ENCODE assay signal across 8 cellular contexts in the genomic region with DNA sequence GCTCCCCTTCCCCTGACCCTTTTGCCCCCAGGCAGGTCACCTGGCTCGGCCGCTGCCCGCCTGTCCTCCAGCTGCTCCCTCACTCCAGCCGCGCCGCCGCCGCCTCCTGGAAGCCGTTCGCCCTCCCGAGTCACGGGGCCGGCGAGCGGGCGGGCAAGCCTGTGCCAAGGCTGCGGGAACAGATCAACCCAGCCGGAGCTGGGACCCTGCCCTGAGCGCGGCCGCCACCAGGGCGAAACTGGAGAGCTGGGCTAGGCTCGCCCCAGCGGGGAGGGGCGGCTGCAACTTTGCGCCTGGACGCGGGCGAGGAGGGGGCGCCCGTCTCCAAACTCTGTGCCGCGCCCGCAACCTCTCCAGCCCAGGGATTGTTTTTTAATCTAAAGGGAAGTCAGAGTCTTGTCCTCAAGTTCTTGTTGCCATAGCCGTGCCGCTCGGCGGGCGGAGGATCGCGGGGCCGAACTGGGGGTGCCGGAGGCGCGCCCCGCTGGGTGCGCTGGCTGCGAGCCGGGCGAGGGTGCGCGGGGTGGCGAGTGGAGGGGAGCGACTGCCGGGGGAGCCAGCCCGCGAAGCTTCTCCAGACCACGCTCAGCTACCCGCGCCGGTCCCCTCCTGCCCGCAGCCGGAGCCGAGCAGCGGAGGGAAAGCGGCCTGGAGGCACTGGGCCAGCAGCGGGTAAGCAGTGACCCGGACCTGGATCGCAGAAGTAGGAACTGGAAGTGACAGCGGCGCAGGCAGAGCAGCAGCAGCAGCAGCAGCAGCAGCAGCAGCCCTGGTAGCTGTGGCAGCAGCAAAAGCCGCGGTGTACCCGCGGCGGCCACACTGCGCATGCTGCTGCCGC. TPM values are rescaled to one million over a fixed set of nuclear protein-coding genes. Genes with fewer than 3 reads are reported as not detected.
DNase-seq lines count a peak whose midpoint lies in the region; ATAC-seq and TF ChIP-seq lines count a peak whose summit lies in the region.

No MANE protein-coding gene starts in this region.

- H3K36me3 Mint-ChIP-seq in progenitor cell of endocrine pancreas (ENCODE audit: insufficient read depth) = no peaks in the 10 kb centered on the region

- peak overlapping the region; percentile 66 for H3K4me3 ChIP-seq in HUES6 (ENCODE audit: low read depth, low read length)
- H3K4me3 ChIP-seq in adrenal gland = peak overlapping the region in 3 of 4 donors; percentile 15 to 73 (median 30)

- no peak overlapping the region for H3K27ac Mint-ChIP-seq in progenitor cell of endocrine pancreas

- peaks cover 7% of the 10 kb centered on the region for H3K27me3 ChIP-seq in HUES6 (ENCODE audit: control insufficient read depth, insufficient read depth, low read length)
- peaks cover 7% of the 10 kb centered on the region for H3K27me3 ChIP-seq in adrenal gland

- H3K4me1 Mint-ChIP-seq in progenitor cell of endocrine pancreas (ENCODE audit: low read depth) = no peaks in the 10 kb centered on the region

- H3K4me3 Mint-ChIP-seq in progenitor cell of endocrine pancreas (ENCODE audit: low read depth) = peak overlapping the region; percentile 70

- ATAC-seq in GM21526 (IDR thresholded peaks at IDR 0.05; ENCODE audit: low FRiP score, unreplicated experiment) (peak; percentile 76), left ventricle myocardium superior (peak; percentile 91)

- H3K36me3 ChIP-seq in HUES6 (ENCODE audit: control insufficient read depth, insufficient read depth, low read length) = no peaks in the 10 kb centered on the region
- no peaks in the 10 kb centered on the region for H3K36me3 ChIP-seq in adrenal gland (replicated peaks in 1 of 2)

- H3K4me1 ChIP-seq in HUES6 (ENCODE audit: control insufficient read depth, insufficient read depth, low read length) = peaks cover 21% of the 10 kb centered on the region
- H3K4me1 ChIP-seq in adrenal gland (replicated peaks in 1 of 2) = peaks cover 3 to 18% of the 10 kb centered on the region in 2 donors

- H3K9me3 Mint-ChIP-seq in progenitor cell of endocrine pancreas (ENCODE audit: low read depth) = peaks cover 7% of the 10 kb centered on the region

- DNase-seq in ELF-1 (ENCODE audit: low read depth, low spot score) (peak; percentile 83), SK-N-DZ (ENCODE audit: low spot score) (peak; percentile 44), adrenal gland (peak; percentile 61 to 84 (median 76)), left ventricle myocardium superior (peak; percentile 81), progenitor cell of endocrine pancreas (ENCODE audit: low spot score, unreplicated experiment) (peak; percentile 39), kidney glomerular epithelial cell (lab: John Stamatoyannopoulos, UW) (no peak)

- intact Hi-C loops in adrenal gland (cut with DNase I) (loop anchor here in 1 of 2 donors (10.0 kb wide), 1 partner anchor 97 kb away; no protein-coding TSS in a partner anchor), left ventricle myocardium superior (cut with micrococcal nuclease) (no loop called here)

- 1 to 62% (median 23%) methylated on average over 8 to 78 of the region's 78 CpGs; no CpG with 5 or more reads in 1 of the 4 donors for WGBS in adrenal gland, 4 donors

- TF ChIP-seq CTCF in adrenal gland (IDR thresholded peaks at IDR 0.05) = peak in 5 of 6 experiments; percentile 33 to 54 (median 40)
- TF ChIP-seq CTCF in progenitor cell of endocrine pancreas (IDR thresholded peaks at IDR 0.05; ENCODE audit: unreplicated experiment) = peak; percentile 34

- peaks cover 5% of the 10 kb centered on the region for H3K9me3 ChIP-seq in HUES6 (ENCODE audit: control insufficient read depth, insufficient read depth, low read depth, low read length)
- H3K9me3 ChIP-seq in adrenal gland (replicated peaks in 1 of 3) = no peaks in the 10 kb centered on the region

- H3K27me3 Mint-ChIP-seq in progenitor cell of endocrine pancreas = peaks cover 27% of the 10 kb centered on the region

- TF ChIP-seq POLR2A in adrenal gland (IDR thresholded peaks at IDR 0.05) = peak; percentile 18 to 57

- H3K27ac ChIP-seq in HUES6 (ENCODE audit: low read depth, low read length) = no peak overlapping the region; the same call in 1 of the 2 replicates
- peak overlapping the region; percentile 65 to 94 (median 84) for H3K27ac ChIP-seq in adrenal gland

- H3K9ac ChIP-seq in HUES6 (ENCODE audit: low read length) = peak overlapping the region; percentile 44

RNA-seq across cellular contexts. Expression of a gene that starts 13.4 kb away (rescaled TPM):
- 0.13 TPM in 1 of 2 replicates, not detected in the other for polyA plus RNA-seq in SK-N-DZ (2014; cell fraction: cytosol; rRNA removed)
- not detected in 2 replicates for polyA plus RNA-seq in SK-N-DZ (2014; cell fraction: nucleus; rRNA removed)
- total RNA-seq in adrenal gland (10 to 100 TPM; 23.6 to 37.9 (median 26.8) TPM), left ventricle myocardium superior (44.2 TPM), progenitor cell of endocrine pancreas (0.31 and 0.42 TPM in 2 replicates)
- polyA plus RNA-seq in adrenal gland = 10 to 100 TPM in 2 of 3 donors, 1 to 10 TPM in 1; 9.1 to 26.1 (median 12.3) TPM

Comparison
In these comparisons a context has a peak if more than half of its experiments do, and no peak if none do; other contexts are left out.
1. RNA of a gene that starts 13.4 kb away (total RNA-seq): 44.2 TPM in left ventricle myocardium superior (single experiment) and 23.6 to 37.9 TPM in adrenal gland; 0.31 to 0.42 TPM in progenitor cell of endocrine pancreas; every median in the first group is over 10 times any median in the second.